ENCODE assay signal across 8 cellular contexts in genomic region chr3:196711838-196712513, GRCh38.
DNase-seq lines count a peak whose midpoint lies in the region; ATAC-seq, FAIRE-seq and TF ChIP-seq lines count a peak whose summit lies in the region.

TSS of gene CEP19 (minus strand) at chr3:196712250. CDS start at chr3:196708657, 3,593 bp downstream.
TSS of gene PIGX (plus strand) at chr3:196712377.

- H3K36me3 ChIP-seq in Loucy (ENCODE audit: insufficient read depth, low read length) (no peaks in the 10 kb centered on the region), RWPE2 (ENCODE audit: low read depth) (peaks cover 2% of the 10 kb centered on the region; the same call in 1 of the 2 replicates), neuron (ENCODE audit: insufficient read depth, low read length) (no peaks in the 10 kb centered on the region)

- TF ChIP-seq POLR2A in H54 (IDR thresholded peaks at IDR 0.05; ENCODE audit: low read depth, low read length): peak; percentile 77

- H2AFZ ChIP-seq in Loucy (ENCODE audit: low read length): peak within 1 kb of the TSS; percentile 96
- H2AFZ ChIP-seq in neuron (ENCODE audit: low read depth, low read length): peak within 1 kb of the TSS; percentile 64

- H3K4me3 ChIP-seq in Loucy (ENCODE audit: low read length, poor library complexity, severe bottlenecking) (peak within 1 kb of the TSS; percentile 92), RWPE2 (ENCODE audit: severe bottlenecking) (peak within 1 kb of the TSS; percentile 97), foreskin fibroblast (ENCODE audit: low read depth in 1 of 2, low read length in 2 of 2) (peak within 1 kb of the TSS; percentile 88 to 97), neuron (ENCODE audit: low read length) (peak within 1 kb of the TSS; percentile 86)

- H3K9ac ChIP-seq in Loucy (ENCODE audit: low read depth, low read length, poor library complexity, severe bottlenecking): peak within 1 kb of the TSS; percentile 85

- peaks cover 10% of the 10 kb centered on the region; the same call in 1 of the 2 replicates for H3K79me2 ChIP-seq in Loucy (ENCODE audit: insufficient read depth, low read length)

- H3K9me2 ChIP-seq in Loucy (replicated peaks; ENCODE audit: low read depth, low read length): no peaks in the 10 kb centered on the region

- H3K4me2 ChIP-seq in Loucy (ENCODE audit: low read depth, low read length, poor library complexity, severe bottlenecking): peak within 1 kb of the TSS; percentile 98

- H3F3A ChIP-seq in Loucy (ENCODE audit: low read depth): no peaks in the 10 kb centered on the region

- H3K27me3 ChIP-seq in Loucy (ENCODE audit: insufficient read depth, low read length, poor library complexity, severe bottlenecking) (no peaks in the 10 kb centered on the region), RWPE2 (ENCODE audit: insufficient read depth, poor library complexity, severe bottlenecking) (no peaks in the 10 kb centered on the region), neuron (ENCODE audit: insufficient read depth, low read length) (no peaks in the 10 kb centered on the region)

- DNase-seq in ELR (ENCODE audit: low read depth) (peak; percentile 84), H54 (ENCODE audit: insufficient read length, low spot score) (peak; percentile 95), RWPE2 (ENCODE audit: low spot score) (peak; percentile 66), activated gamma-delta T cell (lab: John Stamatoyannopoulos, UW) (peak; percentile 89), foreskin fibroblast (peak; percentile 86 to 96), stromal cell of bone marrow (ENCODE audit: low read depth) (peak; percentile 67)

- peak within 1 kb of the TSS; percentile 53 for H3K27ac ChIP-seq in RWPE2 (ENCODE audit: poor library complexity, severe bottlenecking)

- TF ChIP-seq CTCF in Loucy (conservative IDR thresholded peaks at IDR 0.05; ENCODE audit: low read length) (no peak), RWPE2 (IDR thresholded peaks at IDR 0.05; ENCODE audit: poor library complexity, severe bottlenecking) (no peak), foreskin fibroblast (IDR thresholded peaks at IDR 0.05; ENCODE audit: low read depth, low read length) (no peak)

- peak; percentile 81 for FAIRE-seq in H54 (lab: Jason Lieb, UNC)

- no peaks in the 10 kb centered on the region for H4K20me1 ChIP-seq in Loucy (ENCODE audit: insufficient read depth, low read length, poor library complexity, severe bottlenecking)

- ATAC-seq in RWPE2 (ENCODE audit: low read depth): peak; percentile 77

- H3K9me3 ChIP-seq in Loucy (ENCODE audit: insufficient read depth, low read depth, low read length) (no peaks in the 10 kb centered on the region), RWPE2 (ENCODE audit: severe bottlenecking) (no peaks in the 10 kb centered on the region), neuron (ENCODE audit: low read length) (no peaks in the 10 kb centered on the region)

- peaks cover 8% of the 10 kb centered on the region for H3K4me1 ChIP-seq in Loucy (ENCODE audit: insufficient read depth, low read length, poor library complexity, severe bottlenecking)
- peaks cover 17% of the 10 kb centered on the region for H3K4me1 ChIP-seq in RWPE2 (ENCODE audit: insufficient read depth, poor library complexity, severe bottlenecking)
- no peaks in the 10 kb centered on the region for H3K4me1 ChIP-seq in neuron (ENCODE audit: insufficient read depth, low read length)

Comparison
In these comparisons a context has a peak if more than half of its experiments do, and no peak if none do; other contexts are left out.
1. Peak in every context shown above with its lines: DNase-seq, ATAC-seq, H3K4me3 ChIP-seq and H3K27ac ChIP-seq.